14 cellular contexts compared by ENCODE assay signal in genomic region chr3:194598771-194599557, GRCh38. TPM values are rescaled to one million over a fixed set of nuclear protein-coding genes. Genes with fewer than 3 reads are reported as not detected.
A peak's percentile ranks its signal among the peaks of the same experiment; 100 is the strongest.
DNase-seq lines count a peak whose midpoint lies in the region; ATAC-seq, FAIRE-seq and TF ChIP-seq lines count a peak whose summit lies in the region.
"Had no signal": no experiment of that assay in that cellular context is flagged by ENCODE, and none has a peak within 500 bp of the region (broad histone marks: within the 10 kb centered on the region; RNA-seq: fewer than 3 reads in every experiment).

No MANE protein-coding gene starts in this region.

- no peaks in the 10 kb centered on the region for H4K20me1 ChIP-seq in BLaER1

- peak overlapping the region; percentile 79 for H3K4me2 ChIP-seq in BLaER1

- ATAC-seq in esophagus mucosa (peak; percentile 18), GM21360 (IDR thresholded peaks at IDR 0.05; ENCODE audit: unreplicated experiment) (no peak), HG03025 (IDR thresholded peaks at IDR 0.05; ENCODE audit: low FRiP score, unreplicated experiment) (no peak)
- ATAC-seq: activated CD8-positive, alpha-beta T cell treated with anti-CD3 and anti-CD28 coated beads for 36 hours; mucosa of descending colon had no signal

- TF ChIP-seq POLR2A in GM12891 (IDR thresholded peaks at IDR 0.05; ENCODE audit: low read depth, low read length): no peak

- peaks cover 20% of the 10 kb centered on the region for H3K36me3 ChIP-seq in BLaER1
- peaks cover 40% of the 10 kb centered on the region for H3K36me3 ChIP-seq in MG63

- FAIRE-seq in GM12891 (lab: Jason Lieb, UNC): no peak

- H3K9ac ChIP-seq in BLaER1: peak overlapping the region; percentile 64

- H3K9me3 ChIP-seq in BLaER1: no peaks in the 10 kb centered on the region
- no peaks in the 10 kb centered on the region for H3K9me3 ChIP-seq in MG63
- H3K9me3 ChIP-seq: mucosa of descending colon had no signal

- peaks cover 85% of the 10 kb centered on the region for H3K4me1 ChIP-seq in BLaER1

- H3K27me3 ChIP-seq in BLaER1 (no peaks in the 10 kb centered on the region), MG63 (no peaks in the 10 kb centered on the region)

- peak overlapping the region; percentile 81 for H3K27ac ChIP-seq in BLaER1

- intact Hi-C loops in posterior vena cava (cut with DNase I): loop anchor here (1.0 to 5.0 kb wide), 2 partner anchors 124 to 132 kb away; no protein-coding TSS in a partner anchor

- H3K4me3 ChIP-seq in BLaER1 (peak overlapping the region; percentile 33), MG63 (no peak overlapping the region)
- H3K4me3 ChIP-seq: mucosa of descending colon had no signal

- DNase-seq in MG63 (peak; percentile 90), posterior vena cava (ENCODE audit: low spot score) (peak; percentile 90), retina (no peak), GM12891 (ENCODE audit: insufficient read length, low spot score) (no peak)
- DNase-seq: activated CD8-positive, alpha-beta T cell treated with anti-CD3 and anti-CD28 coated beads for 36 hours; activated gamma-delta T cell; erythroblast; mucosa of descending colon; MV-4-11; NCI-H446 had no signal

TF ChIP-seq in GM12891, 5 proteins besides CTCF, POLR2A, EP300 and RAD21:
- TF ChIP-seq POU2F2 (IDR thresholded peaks at IDR 0.05; ENCODE audit: low read depth, low read length) (no peak), TAF1 (IDR thresholded peaks at IDR 0.05; ENCODE audit: low read depth, low read length) (no peak), SPI1 (IDR thresholded peaks at IDR 0.05; ENCODE audit: low read depth, low read length) (no peak), PAX5 (IDR thresholded peaks at IDR 0.05; ENCODE audit: insufficient read depth, low read length, severe bottlenecking) (no peak), POLR2AphosphoS5 (IDR thresholded peaks at IDR 0.05; ENCODE audit: low read depth, low read length) (no peak)

RNA-seq across cellular contexts. Expression of gene TMEM44, which starts 34.3 kb away (rescaled TPM):
- 15.4 and 40.9 TPM in 2 replicates for total RNA-seq in MG63 (2014; rRNA removed; shearing (Covaris generic); ENCODE audit: low replicate concordance)
- total RNA-seq in esophagus mucosa (7.9 TPM), posterior vena cava (1 to 10 TPM; 9.2 to 9.4 TPM)
- polyA plus RNA-seq in GM12891 (2012; ENCODE audit: low read depth, missing spikeins): 5.9 TPM

Comparison
In these comparisons a context has a peak if more than half of its experiments do, and no peak if none do; other contexts are left out.
1. DNase-seq: peak in MG63 (single experiment) and posterior vena cava (single experiment); none in retina (single experiment) and GM12891 (single experiment).